ENCODE assay signal across 12 cellular contexts in the genomic region with DNA sequence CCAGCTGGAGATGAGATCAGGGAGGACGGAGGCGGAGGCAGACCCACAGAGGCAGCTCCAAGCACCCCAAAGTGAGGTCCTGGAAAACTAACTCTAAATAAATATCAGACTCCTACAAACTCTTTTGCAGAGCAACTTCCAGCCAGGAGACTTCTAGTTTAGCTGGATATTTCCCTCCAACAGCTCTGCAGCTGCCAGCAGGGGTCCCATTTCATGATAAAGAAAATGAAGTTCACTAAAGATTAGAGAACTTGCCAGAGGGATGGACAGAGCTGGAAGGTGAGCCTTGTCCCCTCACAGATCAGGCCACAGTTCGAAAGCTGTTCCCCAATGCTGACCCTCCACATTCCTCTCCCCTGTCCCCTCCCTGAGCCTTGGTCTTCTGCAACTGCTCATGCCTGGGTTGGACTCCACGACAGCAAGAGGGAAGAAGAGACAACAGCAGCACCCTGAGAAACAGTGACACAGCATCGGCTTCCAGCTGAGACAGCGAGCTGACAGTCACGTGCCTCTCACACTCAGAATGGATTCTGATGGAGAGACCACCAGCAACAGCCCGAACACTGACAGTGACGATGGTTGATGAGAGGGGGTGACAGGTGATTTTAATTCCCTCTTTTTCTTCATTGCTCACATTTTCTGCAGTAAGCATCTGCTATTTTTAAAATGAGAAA. TPM values are rescaled to one million over a fixed set of nuclear protein-coding genes. Genes with fewer than 3 reads are reported as not detected.
A peak's percentile ranks its signal among the peaks of the same experiment; 100 is the strongest.
DNase-seq lines count a peak whose midpoint lies in the region; ATAC-seq and TF ChIP-seq lines count a peak whose summit lies in the region.
"Had no signal": no experiment of that assay in that cellular context is flagged by ENCODE, and none has a peak within 500 bp of the region (broad histone marks: within the 10 kb centered on the region; RNA-seq: fewer than 3 reads in every experiment).

No MANE protein-coding gene starts in this region.

- peak overlapping the region; percentile 88 for H3K27ac ChIP-seq in Karpas-422 (ENCODE audit: low read length)
- H3K27ac ChIP-seq: 22Rv1 had no signal

- H3K9me3 Mint-ChIP-seq in chondrocyte (ENCODE audit: low read depth) = no peaks in the 10 kb centered on the region
- H3K9me3 Mint-ChIP-seq in osteocyte (ENCODE audit: unreplicated experiment) = no peaks in the 10 kb centered on the region
- H3K9me3 Mint-ChIP-seq: type B pancreatic cell had no signal

- peak overlapping the region; percentile 91 for H3K4me2 ChIP-seq in Karpas-422 (ENCODE audit: low read depth, low read length, poor library complexity, severe bottlenecking)

- peaks cover 89% of the 10 kb centered on the region for H3K79me2 ChIP-seq in Karpas-422 (ENCODE audit: low read length)

- peak overlapping the region; percentile 61; the same call in 1 of the 2 replicates for H3K4me3 ChIP-seq in Karpas-422 (ENCODE audit: low read length)

- H2AFZ ChIP-seq in Karpas-422 (ENCODE audit: low read length) = no peak overlapping the region

- H3K36me3 ChIP-seq in Karpas-422 (ENCODE audit: insufficient read depth, low read length) = no peaks in the 10 kb centered on the region

- peaks cover 23% of the 10 kb centered on the region for H4K20me1 ChIP-seq in Karpas-422 (ENCODE audit: insufficient read depth, low read depth, low read length)

- H3K9me3 ChIP-seq in Karpas-422 (ENCODE audit: low read length) = no peaks in the 10 kb centered on the region

- TF ChIP-seq CTCF in chondrocyte (IDR thresholded peaks at IDR 0.05) (peak; percentile 66), osteocyte (IDR thresholded peaks at IDR 0.05) (peak; percentile 25)

- peaks cover 70% of the 10 kb centered on the region for H3K4me1 ChIP-seq in Karpas-422 (ENCODE audit: low read length)

- H3K36me3 Mint-ChIP-seq in chondrocyte (ENCODE audit: low read depth) (peaks cover 6% of the 10 kb centered on the region), osteocyte (ENCODE audit: unreplicated experiment) (peaks cover 19% of the 10 kb centered on the region)

- DNase-seq in DMS 273 (lab: John Stamatoyannopoulos, UW; ENCODE audit: unreplicated experiment) = peak; percentile 32
- DNase-seq in DMS 273 treated with DMSO at 0.1 percent for 48 hours (lab: John Stamatoyannopoulos, UW) = no peak
- peak; percentile 59 for DNase-seq in Karpas-422
- no peak for DNase-seq in chondrocyte (ENCODE audit: low spot score)
- DNase-seq in osteocyte (ENCODE audit: extremely low spot score, unreplicated experiment) = no peak
- no peak for DNase-seq in ureter (ENCODE audit: low spot score)
- no peak for DNase-seq in NCI-H1930 (lab: John Stamatoyannopoulos, UW)
- DNase-seq: activated CD4-positive, alpha-beta T cell treated with anti-CD3 and anti-CD28 coated beads for 36 hours; stimulated activated CD4-positive, alpha-beta T cell treated with anti-CD3 and anti-CD28 coated beads, Interleukin-4, amount 100 ng/mL, for 1 hour had no signal

- H3K4me1 Mint-ChIP-seq in chondrocyte (ENCODE audit: low read depth) (peaks cover 74% of the 10 kb centered on the region), osteocyte (ENCODE audit: unreplicated experiment) (peaks cover 86% of the 10 kb centered on the region)

- H3K9me2 ChIP-seq in Karpas-422 (replicated peaks; ENCODE audit: insufficient read depth, low read length) = no peaks in the 10 kb centered on the region

- H3K27ac Mint-ChIP-seq in chondrocyte (ENCODE audit: unreplicated experiment) = peak overlapping the region; percentile 100
- peak overlapping the region; percentile 100 for H3K27ac Mint-ChIP-seq in osteocyte (ENCODE audit: unreplicated experiment)
- H3K27ac Mint-ChIP-seq: type B pancreatic cell had no signal

- ATAC-seq in HG03439 (IDR thresholded peaks at IDR 0.05; ENCODE audit: unreplicated experiment) = no peak
- ATAC-seq: activated CD4-positive, alpha-beta T cell treated with anti-CD3 and anti-CD28 coated beads for 36 hours had no signal

- no peaks in the 10 kb centered on the region for H3K27me3 ChIP-seq in Karpas-422 (ENCODE audit: low read length)

- H3K9ac ChIP-seq in Karpas-422 (ENCODE audit: low read length) = peak overlapping the region; percentile 72

- H3K4me3 Mint-ChIP-seq in chondrocyte (ENCODE audit: unreplicated experiment) = no peak overlapping the region
- peak overlapping the region; percentile 50 for H3K4me3 Mint-ChIP-seq in osteocyte (ENCODE audit: unreplicated experiment)
- H3K4me3 Mint-ChIP-seq: activated CD4-positive, alpha-beta T cell treated with anti-CD3 and anti-CD28 coated beads for 36 hours; type B pancreatic cell had no signal

- H3K27me3 Mint-ChIP-seq in chondrocyte (ENCODE audit: low read depth) (no peaks in the 10 kb centered on the region), osteocyte (ENCODE audit: unreplicated experiment) (no peaks in the 10 kb centered on the region)
- H3K27me3 Mint-ChIP-seq: activated CD4-positive, alpha-beta T cell treated with anti-CD3 and anti-CD28 coated beads for 36 hours; type B pancreatic cell had no signal

RNA-seq across cellular contexts. Expression of gene CARS1, which starts 5.7 kb away (rescaled TPM):
- 55.8 and 80.6 TPM in 2 replicates for total RNA-seq in Karpas-422 (2014; rRNA removed; shearing (Covaris generic); ENCODE audit: low replicate concordance)
- total RNA-seq in chondrocyte (49.3 to 106 TPM (median 101 TPM) in 3 replicates), osteocyte (134 and 148 TPM in 2 replicates), ureter (90.0 TPM)

RNA-seq across cellular contexts. Expression of gene NAP1L4, which starts 59.4 kb away (rescaled TPM):
- 80.5 and 171 TPM in 2 replicates for total RNA-seq in Karpas-422 (2014; rRNA removed; shearing (Covaris generic); ENCODE audit: low replicate concordance)
- total RNA-seq in chondrocyte (83.5 to 135 TPM (median 89.5 TPM) in 3 replicates), osteocyte (147 and 148 TPM in 2 replicates), ureter (189 TPM)

Comparison
In these comparisons a context has a peak if more than half of its experiments do, and no peak if none do; other contexts are left out.
1. DNase-seq: peak in DMS 273 (single experiment) and Karpas-422 (single experiment); none in DMS 273 treated with DMSO at 0.1 percent for 48 hours (single experiment), chondrocyte (single experiment), osteocyte (single experiment), ureter (single experiment) and NCI-H1930 (0 of 2).